8 cellular contexts compared by ENCODE assay signal in genomic region chr16:4734730-4735575, GRCh38. TPM values are rescaled to one million over a fixed set of nuclear protein-coding genes. Genes with fewer than 3 reads are reported as not detected.
DNase-seq lines count a peak whose midpoint lies in the region; TF ChIP-seq lines count a peak whose summit lies in the region.

No MANE protein-coding gene starts in this region.

- H3K79me2 ChIP-seq in parathyroid adenoma, result no peaks in the 10 kb centered on the region

- H3K27ac ChIP-seq in cardiac muscle cell (peak overlapping the region; percentile 79), parathyroid adenoma (peak overlapping the region; percentile 42), tibial artery (peak overlapping the region; percentile 76 to 81)

- intact Hi-C loops in tibial artery (cut with DNase I; ENCODE audit: low total_unique reads), result no loop called here

- DNase-seq in GM04503 (ENCODE audit: low read depth) (peak; percentile 10), H7 (peak; percentile 98), M059J (ENCODE audit: low read depth) (peak; percentile 78), SKM-1 (lab: John Stamatoyannopoulos, UW; ENCODE audit: unreplicated experiment) (peak; percentile 34), cardiac muscle cell (ENCODE audit: low read depth in 1 of 2, low spot score in 1 of 2) (peak; percentile 88 to 93), tibial artery (peak; percentile 89 to 93)
- DNase-seq in activated naive CD8-positive, alpha-beta T cell treated with anti-CD3 and anti-CD28 coated beads for 36 hours, result peak; percentile 95

- no peak overlapping the region for H3K9ac ChIP-seq in parathyroid adenoma

- H3K36me3 ChIP-seq in H7 (replicated peaks; ENCODE audit: control insufficient read depth, insufficient read depth, low read length) (peaks cover 3% of the 10 kb centered on the region), cardiac muscle cell (no peaks in the 10 kb centered on the region), parathyroid adenoma (ENCODE audit: control insufficient read depth, insufficient read depth, low read length) (no peaks in the 10 kb centered on the region), tibial artery (peaks cover 0 to 13% (median 13%) of the 10 kb centered on the region in 3 donors)

- H3K4me3 ChIP-seq in H7 (ENCODE audit: insufficient read depth, low read depth, low read length), result peak overlapping the region; percentile 93
- H3K4me3 ChIP-seq in cardiac muscle cell, result peak overlapping the region; percentile 70
- peak overlapping the region; percentile 100 for H3K4me3 ChIP-seq in parathyroid adenoma (ENCODE audit: low read depth, low read length)
- peak overlapping the region; percentile 76 to 83 for H3K4me3 ChIP-seq in tibial artery

- H3K4me3 Mint-ChIP-seq in activated naive CD8-positive, alpha-beta T cell treated with anti-CD3 and anti-CD28 coated beads for 36 hours, result peak overlapping the region; percentile 88

- peak overlapping the region; percentile 58 for H2AFZ ChIP-seq in parathyroid adenoma

- TF ChIP-seq CTCF in cardiac muscle cell (IDR thresholded peaks at IDR 0.05; ENCODE audit: low read depth, low read length) (no peak), parathyroid adenoma (IDR thresholded peaks at IDR 0.05) (no peak), tibial artery (IDR thresholded peaks at IDR 0.05) (no peak)

- no peaks in the 10 kb centered on the region for H3K9me3 Mint-ChIP-seq in activated naive CD8-positive, alpha-beta T cell treated with anti-CD3 and anti-CD28 coated beads for 36 hours

- peaks cover 15% of the 10 kb centered on the region for H3K4me1 Mint-ChIP-seq in activated naive CD8-positive, alpha-beta T cell treated with anti-CD3 and anti-CD28 coated beads for 36 hours

- H3K36me3 Mint-ChIP-seq in activated naive CD8-positive, alpha-beta T cell treated with anti-CD3 and anti-CD28 coated beads for 36 hours, result no peaks in the 10 kb centered on the region

- H3K4me1 ChIP-seq in cardiac muscle cell (ENCODE audit: low read depth), result no peaks in the 10 kb centered on the region
- peaks cover 6% of the 10 kb centered on the region for H3K4me1 ChIP-seq in parathyroid adenoma
- H3K4me1 ChIP-seq in tibial artery, result peaks cover 0 to 18% (median 11%) of the 10 kb centered on the region in 4 donors

- H3K27me3 ChIP-seq in H7 (ENCODE audit: control insufficient read depth, insufficient read depth, low read length) (no peaks in the 10 kb centered on the region), cardiac muscle cell (no peaks in the 10 kb centered on the region), parathyroid adenoma (ENCODE audit: control insufficient read depth, insufficient read depth, low read length) (no peaks in the 10 kb centered on the region), tibial artery (no peaks in the 10 kb centered on the region)

- peak overlapping the region; percentile 86 for H3K27ac Mint-ChIP-seq in activated naive CD8-positive, alpha-beta T cell treated with anti-CD3 and anti-CD28 coated beads for 36 hours

- H3K27me3 Mint-ChIP-seq in activated naive CD8-positive, alpha-beta T cell treated with anti-CD3 and anti-CD28 coated beads for 36 hours, result no peaks in the 10 kb centered on the region

- peak overlapping the region; percentile 100 for H3K4me2 ChIP-seq in parathyroid adenoma (ENCODE audit: low read length)

- H3K9me3 ChIP-seq in cardiac muscle cell (ENCODE audit: low read depth) (no peaks in the 10 kb centered on the region), parathyroid adenoma (ENCODE audit: control insufficient read depth, low read length) (no peaks in the 10 kb centered on the region), tibial artery (no peaks in the 10 kb centered on the region)

RNA-seq across cellular contexts. Expression of gene DNAAF8, which starts 0.6 kb away (rescaled TPM):
- total RNA-seq in H7 (2014; rRNA removed; shearing (Covaris generic)), result 1.1 TPM in 1 of 2 replicates, not detected in the other
- total RNA-seq in M059J (2014; rRNA removed; shearing (Covaris generic)), result 0.81 and 1.4 TPM in 2 replicates
- total RNA-seq in activated naive CD8-positive, alpha-beta T cell treated with anti-CD3 and anti-CD28 coated beads for 36 hours, result under 1 TPM; 0.10 to 0.62 TPM
- total RNA-seq in cardiac muscle cell, result 0.77 and 1.2 TPM in 2 replicates
- 0.07 and 1.2 TPM in 2 replicates for polyA plus RNA-seq in cardiac muscle cell

RNA-seq across cellular contexts. Expression of gene ANKS3, which starts 0.9 kb away (rescaled TPM):
- 19.5 and 21.8 TPM in 2 replicates for total RNA-seq in H7 (2014; rRNA removed; shearing (Covaris generic))
- total RNA-seq in M059J (2014; rRNA removed; shearing (Covaris generic)), result 9.3 and 15.8 TPM in 2 replicates
- 10 to 100 TPM; 12.1 to 16.1 TPM for total RNA-seq in activated naive CD8-positive, alpha-beta T cell treated with anti-CD3 and anti-CD28 coated beads for 36 hours
- total RNA-seq in cardiac muscle cell, result 38.7 and 40.3 TPM in 2 replicates
- polyA plus RNA-seq in cardiac muscle cell, result 35.2 and 37.6 TPM in 2 replicates

RNA-seq across cellular contexts. Expression of gene ZNF500, which starts 32.0 kb away (rescaled TPM):
- total RNA-seq in H7 (2014; rRNA removed; shearing (Covaris generic)), result 17.3 and 19.3 TPM in 2 replicates
- 7.1 and 13.3 TPM in 2 replicates for total RNA-seq in M059J (2014; rRNA removed; shearing (Covaris generic))
- total RNA-seq in activated naive CD8-positive, alpha-beta T cell treated with anti-CD3 and anti-CD28 coated beads for 36 hours, result 1 to 10 TPM; 7.5 to 9.3 TPM
- total RNA-seq in cardiac muscle cell, result 20.4 and 32.7 TPM in 2 replicates
- 17.0 and 23.8 TPM in 2 replicates for polyA plus RNA-seq in cardiac muscle cell

RNA-seq across cellular contexts. Expression of gene NUDT16L1, which starts 41.6 kb away (rescaled TPM):
- total RNA-seq in H7 (2014; rRNA removed; shearing (Covaris generic)), result 43.9 and 50.5 TPM in 2 replicates
- total RNA-seq in M059J (2014; rRNA removed; shearing (Covaris generic)), result 21.1 and 25.7 TPM in 2 replicates
- total RNA-seq in activated naive CD8-positive, alpha-beta T cell treated with anti-CD3 and anti-CD28 coated beads for 36 hours, result 10 to 100 TPM; 26.5 to 29.1 TPM
- 84.4 and 139 TPM in 2 replicates for total RNA-seq in cardiac muscle cell
- polyA plus RNA-seq in cardiac muscle cell, result 141 and 157 TPM in 2 replicates

RNA-seq across cellular contexts. Expression of gene SEPTIN12, which starts 53.2 kb away (rescaled TPM):
- not detected in 2 replicates for total RNA-seq in H7 (2014; rRNA removed; shearing (Covaris generic))
- not detected in 2 replicates for total RNA-seq in M059J (2014; rRNA removed; shearing (Covaris generic))
- total RNA-seq in activated naive CD8-positive, alpha-beta T cell treated with anti-CD3 and anti-CD28 coated beads for 36 hours, result not detected
- total RNA-seq in cardiac muscle cell, result 1.7 and 2.9 TPM in 2 replicates
- 2.2 and 7.3 TPM in 2 replicates for polyA plus RNA-seq in cardiac muscle cell

Comparison
In these comparisons a context has a peak if more than half of its experiments do, and no peak if none do; other contexts are left out.
1. Peak in every context shown above with its lines: DNase-seq, H3K4me3 ChIP-seq and H3K27ac ChIP-seq.
2. DNase-seq: peak in every context shown above with its lines; median percentile 98 in H7; 95 in activated naive CD8-positive, alpha-beta T cell treated with anti-CD3 and anti-CD28 coated beads for 36 hours; 91 in tibial artery; 90 in cardiac muscle cell; 78 in M059J; 34 in SKM-1; 10 in GM04503.